Comparison of ENCODE assay signal across 33 cellular contexts in the genomic region with DNA sequence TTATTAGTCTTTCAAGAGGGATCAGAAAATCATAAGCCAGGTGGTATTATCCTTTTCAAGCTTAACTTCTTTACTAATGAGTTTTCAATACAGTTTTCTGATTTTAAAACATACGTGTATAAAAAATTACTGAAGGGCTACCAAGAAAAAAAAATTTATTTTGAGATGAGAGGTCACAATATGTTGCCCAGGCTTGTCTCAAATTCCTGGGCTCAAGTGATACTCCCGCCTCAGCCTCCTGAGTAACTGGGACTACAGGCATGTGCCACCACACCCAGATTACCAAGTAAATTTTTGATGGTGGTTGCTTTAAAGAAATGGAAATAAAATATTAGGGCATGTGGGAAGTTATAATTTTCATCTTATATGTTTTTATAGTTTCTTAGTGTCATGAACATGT. TPM values are rescaled to one million over a fixed set of nuclear protein-coding genes. Genes with fewer than 3 reads are reported as not detected.
"Had no signal": no experiment of that assay in that cellular context is flagged by ENCODE, and none has a peak within 500 bp of the region (broad histone marks: within the 10 kb centered on the region; RNA-seq: fewer than 3 reads in every experiment).

No MANE protein-coding gene starts in this region.

- H3K36me3 ChIP-seq: cardiac muscle cell, Peyer's patch, SJSA1 had no signal

- H3K4me3 ChIP-seq: cardiac muscle cell, Peyer's patch, SJSA1 had no signal

- H3K4me1 Mint-ChIP-seq: activated naive CD4-positive, alpha-beta T cell treated with anti-CD3 and anti-CD28 coated beads, Interleukin-2, amount 10 ng/mL, durations not matched to agents 7 days and 5 days; activated naive CD8-positive, alpha-beta T cell treated with anti-CD3 and anti-CD28 coated beads, Interleukin-2, amount 50 U/mL, for 24 hours had no signal

- H3K27me3 Mint-ChIP-seq: activated CD4-positive, alpha-beta memory T cell treated with anti-CD3 and anti-CD28 coated beads for 36 hours; activated naive CD4-positive, alpha-beta T cell treated with anti-CD3 and anti-CD28 coated beads, Interleukin-2, amount 10 ng/mL, durations not matched to agents 7 days and 5 days; brain; central memory CD8-positive, alpha-beta T cell had no signal

- DNase-seq: activated CD4-positive, alpha-beta memory T cell treated with anti-CD3 and anti-CD28 coated beads for 36 hours; activated CD4-positive, alpha-beta T cell treated with anti-CD3 and anti-CD28 coated beads, Interleukin-2, amount 50 U/mL, for 1 hour; activated CD8-positive, alpha-beta memory T cell treated with anti-CD3 and anti-CD28 coated beads, Interleukin-2, amount 50 U/mL, for 4 hours; activated effector memory CD4-positive, alpha-beta T cell treated with Interleukin-2 at 50 U/mL for 16 hours; activated naive CD4-positive, alpha-beta T cell treated with anti-CD3 and anti-CD28 coated beads, Interleukin-2, amount 10 ng/mL, durations not matched to agents 7 days and 5 days; activated naive CD8-positive, alpha-beta T cell treated with anti-CD3 and anti-CD28 coated beads, Interleukin-2, amount 50 U/mL, for 24 hours; activated T-cell treated with anti-CD3 and anti-CD28 coated beads for 4 hours; activated T-cell treated with anti-CD3 and anti-CD28 coated beads, Interleukin-2, amount 50 U/mL, for 4 hours; anterior cingulate cortex; NCI-H1092 treated with DMSO at 0.1 percent for 48 hours; NCI-H1417; NCI-H1694; NCI-H1930; NCI-H2081 treated with DMSO at 0.1 percent for 48 hours; NCI-H226; NCI-H446 treated with DMSO at 0.1 percent for 48 hours; NCI-H526; NCI-H748 treated with DMSO at 0.1 percent for 48 hours; NK-92 treated with Interleukin-12 subunit alpha and Interleukin-12 subunit beta, amount 100 ng/mL, for 24 hours; PC-3; Peyer's patch; RPMI8226; SHP77 treated with DMSO at 0.1 percent for 48 hours; SK-N-SH had no signal

- H3K36me3 Mint-ChIP-seq: activated naive CD4-positive, alpha-beta T cell treated with anti-CD3 and anti-CD28 coated beads, Interleukin-2, amount 10 ng/mL, durations not matched to agents 7 days and 5 days had no signal

- H3K4me2 ChIP-seq: KMS-11, SK-N-SH had no signal

- H3K9ac ChIP-seq: KMS-11, SK-N-SH had no signal

- H3K4me1 ChIP-seq: SJSA1 had no signal

- H3K27ac ChIP-seq: cardiac muscle cell, KMS-11, Peyer's patch, SJSA1 had no signal

- H3K27me3 ChIP-seq: cardiac muscle cell, Peyer's patch, SJSA1 had no signal

- H3K4me3 Mint-ChIP-seq: activated CD4-positive, alpha-beta memory T cell treated with anti-CD3 and anti-CD28 coated beads for 36 hours; activated naive CD4-positive, alpha-beta T cell treated with anti-CD3 and anti-CD28 coated beads, Interleukin-2, amount 10 ng/mL, durations not matched to agents 7 days and 5 days; activated naive CD8-positive, alpha-beta T cell; activated naive CD8-positive, alpha-beta T cell treated with anti-CD3 and anti-CD28 coated beads, Interleukin-2, amount 50 U/mL, for 24 hours; activated T-cell treated with anti-CD3 and anti-CD28 coated beads, Interleukin-2, amount 50 U/mL, for 4 hours; activated T-helper 1 cell treated with anti-CD3 and anti-CD28 coated beads, Interleukin-12 subunit alpha, Interleukin-12 subunit beta, Interleukin-2, Interleukin-4 antibody, amounts not matched to agents 30 ng/mL and 10 ng/mL and 1 ng/mL, durations not matched to agents 14 hours and 24 hours and 36 hours; brain; central memory CD8-positive, alpha-beta T cell; T-helper 1 cell treated with Interleukin-12 subunit alpha and Interleukin-12 subunit beta and Interleukin-4 antibody, amounts not matched to agents 30 μg/mL and 1 μg/mL, for 36 hours; T-helper 2 cell treated with Interferon-gamma antibody and Interleukin-4, amounts not matched to agents 5 μg/mL and 100 μg/mL, for 36 hours had no signal

- H3K27ac Mint-ChIP-seq: activated CD4-positive, alpha-beta memory T cell treated with anti-CD3 and anti-CD28 coated beads for 36 hours; activated naive CD4-positive, alpha-beta T cell treated with anti-CD3 and anti-CD28 coated beads, Interleukin-2, amount 10 ng/mL, durations not matched to agents 7 days and 5 days; activated naive CD8-positive, alpha-beta T cell; activated naive CD8-positive, alpha-beta T cell treated with anti-CD3 and anti-CD28 coated beads, Interleukin-2, amount 50 U/mL, for 24 hours; activated T-helper 1 cell treated with anti-CD3 and anti-CD28 coated beads, Interleukin-12 subunit alpha, Interleukin-12 subunit beta, Interleukin-2, Interleukin-4 antibody, amounts not matched to agents 30 ng/mL and 10 ng/mL and 1 ng/mL, durations not matched to agents 14 hours and 24 hours and 36 hours; brain; T-helper 1 cell treated with Interleukin-12 subunit alpha and Interleukin-12 subunit beta and Interleukin-4 antibody, amounts not matched to agents 30 μg/mL and 1 μg/mL, for 36 hours; T-helper 2 cell treated with Interferon-gamma antibody and Interleukin-4, amounts not matched to agents 5 μg/mL and 100 μg/mL, for 36 hours had no signal

- ATAC-seq: activated naive CD8-positive, alpha-beta T cell treated with anti-CD3 and anti-CD28 coated beads, Interleukin-2, amount 50 U/mL, for 24 hours; activated T-cell treated with anti-CD3 and anti-CD28 coated beads, Interleukin-2, amount 50 U/mL, for 4 hours; PC-3 had no signal

- H3K9me3 Mint-ChIP-seq: activated naive CD4-positive, alpha-beta T cell treated with anti-CD3 and anti-CD28 coated beads, Interleukin-2, amount 10 ng/mL, durations not matched to agents 7 days and 5 days; activated T-cell treated with anti-CD3 and anti-CD28 coated beads, Interleukin-2, amount 50 U/mL, for 4 hours; central memory CD8-positive, alpha-beta T cell; T-helper 1 cell treated with Interleukin-12 subunit alpha and Interleukin-12 subunit beta and Interleukin-4 antibody, amounts not matched to agents 30 μg/mL and 1 μg/mL, for 36 hours had no signal

RNA-seq across cellular contexts. Expression of a gene that starts 26.7 kb away (rescaled TPM):
- total RNA-seq: PC-3, SJSA1 had no signal
